23 cellular contexts compared by ENCODE assay signal in genomic region chr17:66957951-66958579, GRCh38. TPM values are rescaled to one million over a fixed set of nuclear protein-coding genes. Genes with fewer than 3 reads are reported as not detected.
DNase-seq lines count a peak whose midpoint lies in the region; ATAC-seq and TF ChIP-seq lines count a peak whose summit lies in the region.
"Had no signal": no experiment of that assay in that cellular context is flagged by ENCODE, and none has a peak within 500 bp of the region (broad histone marks: within the 10 kb centered on the region; RNA-seq: fewer than 3 reads in every experiment).

No MANE protein-coding gene starts in this region.

- no peak overlapping the region for H3K27ac Mint-ChIP-seq in stimulated activated effector memory CD8-positive, alpha-beta T cell treated with anti-CD3 and anti-CD28 coated beads, Interleukin-12 subunit alpha, Interleukin-12 subunit beta, amount 100 ng/mL, for 72 hours
- H3K27ac Mint-ChIP-seq: activated naive CD8-positive, alpha-beta T cell treated with anti-CD3 and anti-CD28 coated beads, Interleukin-2, amount 50 U/mL, for 24 hours; activated T-helper 17 cell treated with anti-CD3 and anti-CD28 coated beads, Interleukin-2, amount 50 U/mL, for 72 hours; memory B cell; natural killer cell treated with Interleukin-12 subunit alpha and Interleukin-12 subunit beta and Interleukin-15 and Interleukin-18, amount 100 ng/mL, for 72 hours; T-helper 2 cell treated with Interferon-gamma antibody and Interleukin-4, amounts not matched to agents 5 μg/mL and 100 μg/mL, for 36 hours had no signal

- TF ChIP-seq CTCF in brain microvascular endothelial cell (IDR thresholded peaks at IDR 0.05; ENCODE audit: low read depth, low read length, missing control alignments) (no peak), right lobe of liver (IDR thresholded peaks at IDR 0.05) (no peak), sigmoid colon (IDR thresholded peaks at IDR 0.05) (peak in 1 of 4 experiments; percentile 20)

- WGBS in right lobe of liver (ENCODE audit: insufficient coverage, low coverage, low lambda C conversion rate, missing lambda C conversion rate), result 61% methylated on average over 10 of the region's 16 CpGs
- 67 to 73% methylated on average over 16 of the region's 16 CpGs for WGBS in sigmoid colon, 2 donors

- intact Hi-C loops in right lobe of liver (cut with DNase I), result no loop called here
- intact Hi-C loops in sigmoid colon (cut with DNase I), result no loop called here

- TF ChIP-seq POLR2A in right lobe of liver (IDR thresholded peaks at IDR 0.05), result no peak
- no peak for TF ChIP-seq POLR2A in sigmoid colon (IDR thresholded peaks at IDR 0.05)

- H3K4me3 ChIP-seq in brain microvascular endothelial cell (ENCODE audit: low read depth, low read length) (no peak overlapping the region), right lobe of liver (no peak overlapping the region), sigmoid colon (no peak overlapping the region)
- H3K4me3 ChIP-seq: heart right ventricle, K562, right atrium auricular region, SJSA1 had no signal

- in situ Hi-C loops in brain microvascular endothelial cell (cut with HindIII; ENCODE audit: low pct_ligation_motif_present, low sequenced_read_pairs), result no loop called here

- TF ChIP-seq EP300 in sigmoid colon (IDR thresholded peaks at IDR 0.05), result peak in 1 of 4 donors; percentile 65

- peak in 3 of 4 donors; percentile 50 to 83 (median 59) for ATAC-seq in right lobe of liver
- ATAC-seq in stimulated activated effector memory CD8-positive, alpha-beta T cell treated with anti-CD3 and anti-CD28 coated beads, Interleukin-12 subunit alpha, Interleukin-12 subunit beta, amount 100 ng/mL, for 72 hours, result no peak
- ATAC-seq: activated naive CD8-positive, alpha-beta T cell treated with anti-CD3 and anti-CD28 coated beads, Interleukin-2, amount 50 U/mL, for 24 hours; activated T-helper 17 cell treated with anti-CD3 and anti-CD28 coated beads, Interleukin-2, amount 50 U/mL, for 72 hours; K562; natural killer cell treated with Interleukin-12 subunit alpha and Interleukin-12 subunit beta and Interleukin-15 and Interleukin-18, amount 100 ng/mL, for 72 hours had no signal

- peaks cover 20% of the 10 kb centered on the region for H3K27me3 ChIP-seq in brain microvascular endothelial cell (replicated peaks)
- no peaks in the 10 kb centered on the region for H3K27me3 ChIP-seq in right lobe of liver
- no peaks in the 10 kb centered on the region for H3K27me3 ChIP-seq in sigmoid colon
- H3K27me3 ChIP-seq: right atrium auricular region, SJSA1 had no signal

- peak; percentile 81 for DNase-seq in LHCN-M2 (ENCODE audit: low read depth)
- peak; percentile 18 for DNase-seq in brain microvascular endothelial cell
- peak in 1 of 3 donors; percentile 51 for DNase-seq in right lobe of liver
- no peak for DNase-seq in sigmoid colon
- DNase-seq in stimulated activated effector memory CD8-positive, alpha-beta T cell treated with anti-CD3 and anti-CD28 coated beads, Interleukin-12 subunit alpha, Interleukin-12 subunit beta, amount 100 ng/mL, for 72 hours (ENCODE audit: low spot score in 2 of 2), result no peak
- DNase-seq in superior temporal gyrus (ENCODE audit: extremely low spot score), result no peak
- no peak for DNase-seq in cerebellar nuclear complex (lab: John Stamatoyannopoulos, UW)
- no peak for DNase-seq in DMS53 treated with DMSO at 0.1 percent for 48 hours (lab: John Stamatoyannopoulos, UW; ENCODE audit: unreplicated experiment)
- DNase-seq: activated CD8-positive, alpha-beta memory T cell treated with anti-CD3 and anti-CD28 coated beads for 24 hours; activated naive CD8-positive, alpha-beta T cell treated with anti-CD3 and anti-CD28 coated beads, Interleukin-2, amount 50 U/mL, for 24 hours; caudate nucleus; effector CD8-positive, alpha-beta T cell; heart right ventricle; NCI-H1048; NCI-H2081; NCI-H524 had no signal

- H3K9me3 ChIP-seq in right lobe of liver (no peaks in the 10 kb centered on the region), sigmoid colon (no peaks in the 10 kb centered on the region)
- H3K9me3 ChIP-seq: heart right ventricle, right atrium auricular region, SJSA1 had no signal

- H3K27ac ChIP-seq in brain microvascular endothelial cell (no peak overlapping the region), right lobe of liver (no peak overlapping the region), sigmoid colon (peak overlapping the region; percentile 65 to 82 (median 74))
- H3K27ac ChIP-seq: heart right ventricle, right atrium auricular region, SJSA1 had no signal

- no peak overlapping the region for H3K4me3 Mint-ChIP-seq in stimulated activated effector memory CD8-positive, alpha-beta T cell treated with anti-CD3 and anti-CD28 coated beads, Interleukin-12 subunit alpha, Interleukin-12 subunit beta, amount 100 ng/mL, for 72 hours
- H3K4me3 Mint-ChIP-seq: activated naive CD8-positive, alpha-beta T cell treated with anti-CD3 and anti-CD28 coated beads, Interleukin-2, amount 50 U/mL, for 24 hours; activated T-helper 17 cell treated with anti-CD3 and anti-CD28 coated beads, Interleukin-2, amount 50 U/mL, for 72 hours; memory B cell; natural killer cell treated with Interleukin-12 subunit alpha and Interleukin-12 subunit beta and Interleukin-15 and Interleukin-18, amount 100 ng/mL, for 72 hours; T-helper 2 cell treated with Interferon-gamma antibody and Interleukin-4, amounts not matched to agents 5 μg/mL and 100 μg/mL, for 36 hours had no signal

- no peaks in the 10 kb centered on the region for H3K36me3 Mint-ChIP-seq in stimulated activated effector memory CD8-positive, alpha-beta T cell treated with anti-CD3 and anti-CD28 coated beads, Interleukin-12 subunit alpha, Interleukin-12 subunit beta, amount 100 ng/mL, for 72 hours
- H3K36me3 Mint-ChIP-seq: memory B cell; natural killer cell treated with Interleukin-12 subunit alpha and Interleukin-12 subunit beta and Interleukin-15 and Interleukin-18, amount 100 ng/mL, for 72 hours had no signal

- H3K4me1 ChIP-seq in right lobe of liver (no peaks in the 10 kb centered on the region), sigmoid colon (peaks cover 0 to 30% (median 24%) of the 10 kb centered on the region in 4 donors)
- H3K4me1 ChIP-seq: right atrium auricular region had no signal

- no peaks in the 10 kb centered on the region for H3K4me1 Mint-ChIP-seq in stimulated activated effector memory CD8-positive, alpha-beta T cell treated with anti-CD3 and anti-CD28 coated beads, Interleukin-12 subunit alpha, Interleukin-12 subunit beta, amount 100 ng/mL, for 72 hours
- H3K4me1 Mint-ChIP-seq: activated naive CD8-positive, alpha-beta T cell treated with anti-CD3 and anti-CD28 coated beads, Interleukin-2, amount 50 U/mL, for 24 hours; activated T-helper 17 cell treated with anti-CD3 and anti-CD28 coated beads, Interleukin-2, amount 50 U/mL, for 72 hours; memory B cell had no signal

- H3K36me3 ChIP-seq in brain microvascular endothelial cell (replicated peaks), result no peaks in the 10 kb centered on the region
- no peaks in the 10 kb centered on the region for H3K36me3 ChIP-seq in right lobe of liver
- H3K36me3 ChIP-seq in sigmoid colon, result no peaks in the 10 kb centered on the region
- H3K36me3 ChIP-seq: heart right ventricle, right atrium auricular region, SJSA1 had no signal

- H3K9me3 Mint-ChIP-seq in stimulated activated effector memory CD8-positive, alpha-beta T cell treated with anti-CD3 and anti-CD28 coated beads, Interleukin-12 subunit alpha, Interleukin-12 subunit beta, amount 100 ng/mL, for 72 hours, result no peaks in the 10 kb centered on the region
- H3K9me3 Mint-ChIP-seq: activated naive CD8-positive, alpha-beta T cell treated with anti-CD3 and anti-CD28 coated beads, Interleukin-2, amount 50 U/mL, for 24 hours; activated T-helper 17 cell treated with anti-CD3 and anti-CD28 coated beads, Interleukin-2, amount 50 U/mL, for 72 hours; memory B cell; natural killer cell treated with Interleukin-12 subunit alpha and Interleukin-12 subunit beta and Interleukin-15 and Interleukin-18, amount 100 ng/mL, for 72 hours; T-helper 2 cell treated with Interferon-gamma antibody and Interleukin-4, amounts not matched to agents 5 μg/mL and 100 μg/mL, for 36 hours had no signal

RNA-seq across cellular contexts. Expression of gene CACNG4, which starts 6.4 kb away (rescaled TPM):
- not detected in 2 replicates for total RNA-seq in LHCN-M2 (2014; rRNA removed)
- not detected for polyA plus RNA-seq in LHCN-M2 (2012)
- total RNA-seq in right lobe of liver, result not detected
- under 1 TPM; 0.16 to 0.83 (median 0.38) TPM for total RNA-seq in sigmoid colon
- polyA plus RNA-seq in sigmoid colon, result under 1 TPM in 2 of 3 donors, not detected in 1; under 0.01 to 0.23 TPM
- total RNA-seq: activated T-helper 17 cell treated with anti-CD3 and anti-CD28 coated beads, Interleukin-2, amount 50 U/mL, for 72 hours; natural killer cell treated with Interleukin-12 subunit alpha and Interleukin-12 subunit beta and Interleukin-15 and Interleukin-18, amount 100 ng/mL, for 72 hours had no signal
- polyA plus RNA-seq: K562 had no signal

Comparison
In these comparisons a context has a peak if more than half of its experiments do, and no peak if none do; other contexts are left out.
1. DNase-seq: peak in LHCN-M2 (single experiment) and brain microvascular endothelial cell (single experiment); none in sigmoid colon (single experiment), stimulated activated effector memory CD8-positive, alpha-beta T cell treated with anti-CD3 and anti-CD28 coated beads, Interleukin-12 subunit alpha, Interleukin-12 subunit beta, amount 100 ng/mL, for 72 hours (0 of 2), superior temporal gyrus (single experiment), cerebellar nuclear complex (0 of 2) and DMS53 treated with DMSO at 0.1 percent for 48 hours (single experiment).
2. H3K27ac ChIP-seq: peak in sigmoid colon (4 of 4); none in brain microvascular endothelial cell (single experiment) and right lobe of liver (0 of 3).